In the genomic region with DNA sequence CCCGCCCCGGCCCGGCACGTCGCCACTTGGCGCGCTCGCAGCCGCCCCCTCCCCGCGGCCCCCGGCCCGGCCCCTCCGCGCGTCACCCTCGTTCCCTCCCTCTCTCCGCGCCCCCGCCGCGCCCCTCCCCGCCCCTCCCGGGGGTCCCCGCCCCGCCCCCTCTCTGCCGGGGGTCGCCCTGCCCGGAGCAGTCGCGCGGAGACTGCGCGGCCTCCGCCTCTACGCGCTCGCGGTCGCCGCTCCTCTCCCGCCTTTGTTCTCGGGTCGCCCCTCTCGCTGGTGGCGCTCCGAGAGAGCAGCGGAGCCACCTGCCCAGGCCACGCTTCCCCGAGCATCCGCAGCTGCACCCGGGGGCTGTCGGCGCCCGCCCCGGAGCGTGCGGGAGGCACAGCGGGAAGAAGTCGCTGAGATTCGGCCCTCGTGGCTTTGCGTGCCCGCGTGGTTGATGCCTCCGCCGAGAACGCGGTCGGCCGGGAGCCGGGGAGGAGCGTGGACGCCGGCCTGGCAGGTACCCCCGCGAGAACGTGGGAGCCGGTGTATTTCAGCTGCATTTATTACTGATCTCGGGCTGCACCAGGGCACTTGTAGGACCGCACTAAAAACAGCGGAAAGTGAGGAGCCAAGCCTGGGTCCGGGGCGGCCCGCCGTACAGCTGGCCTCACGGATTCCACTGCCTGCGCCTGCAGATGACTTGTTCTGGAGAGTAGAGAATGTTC, we compare ENCODE assay signal across 8 cellular contexts. TPM values are rescaled to one million over a fixed set of nuclear protein-coding genes. Genes with fewer than 3 reads are reported as not detected.
A peak's percentile ranks its signal among the peaks of the same experiment; 100 is the strongest.
DNase-seq lines count a peak whose midpoint lies in the region; ATAC-seq, FAIRE-seq and TF ChIP-seq lines count a peak whose summit lies in the region.

No MANE protein-coding gene starts in this region.

- no peak for TF ChIP-seq CTCF in SU-DHL-6 (IDR thresholded peaks at IDR 0.05; ENCODE audit: insufficient read depth, low read length, poor library complexity, severe bottlenecking)
- no peak for TF ChIP-seq CTCF in prostate gland (IDR thresholded peaks at IDR 0.05)

- H3F3A ChIP-seq in SU-DHL-6 (ENCODE audit: insufficient read depth) = peaks cover 34% of the 10 kb centered on the region

- H4K20me1 ChIP-seq in SU-DHL-6 (ENCODE audit: low read depth, low read length) = peaks cover 21% of the 10 kb centered on the region

- H3K9me3 ChIP-seq in SU-DHL-6 (ENCODE audit: insufficient read depth, low read length) (no peaks in the 10 kb centered on the region), adipocyte (ENCODE audit: control insufficient read depth, low read length) (no peaks in the 10 kb centered on the region), prostate gland (no peaks in the 10 kb centered on the region), aorta (ENCODE audit: control insufficient read depth, low read length) (no peaks in the 10 kb centered on the region)

- H3K9me2 ChIP-seq in SU-DHL-6 (replicated peaks; ENCODE audit: insufficient read depth, low read length) = no peaks in the 10 kb centered on the region

- peak; percentile 57 for DNase-seq in COR-L47 (lab: John Stamatoyannopoulos, UW)
- DNase-seq in HTR-8/SVneo (ENCODE audit: insufficient read length, low spot score) = peak; percentile 21
- DNase-seq in adipocyte (ENCODE audit: low read depth) = peak; percentile 65
- DNase-seq in left cardiac atrium = peak; percentile 54
- DNase-seq in prostate gland (ENCODE audit: low spot score) = peak; percentile 40
- DNase-seq in aorta = peak; percentile 65 to 87

- H3K27me3 ChIP-seq in SU-DHL-6 (ENCODE audit: low read length) (no peaks in the 10 kb centered on the region), adipocyte (replicated peaks; ENCODE audit: control insufficient read depth, insufficient read depth, low read length) (no peaks in the 10 kb centered on the region), prostate gland (replicated peaks; ENCODE audit: insufficient read depth) (no peaks in the 10 kb centered on the region), aorta (ENCODE audit: control insufficient read depth in 1 of 2, insufficient read depth in 2 of 2, low read length in 1 of 2) (no peaks in the 10 kb centered on the region)

- H3K9ac ChIP-seq in SU-DHL-6 (ENCODE audit: low read length) = peak overlapping the region; percentile 71
- peak overlapping the region; percentile 62 for H3K9ac ChIP-seq in adipocyte (ENCODE audit: low read length)

- H3K79me2 ChIP-seq in SU-DHL-6 (ENCODE audit: insufficient read depth, low read length) = peaks cover 37% of the 10 kb centered on the region

- H3K27ac ChIP-seq in SU-DHL-6 (ENCODE audit: low read depth, low read length) (no peak overlapping the region), prostate gland (peak overlapping the region; percentile 87 to 92), aorta (ENCODE audit: low read depth in 1 of 2, low read length in 2 of 2) (peak overlapping the region; percentile 94 to 99)

- ATAC-seq in GM19452 (IDR thresholded peaks at IDR 0.05; ENCODE audit: unreplicated experiment) (peak; percentile 32), left cardiac atrium (peak; percentile 33 to 64), aorta (ENCODE audit: low FRiP score) (peak; percentile 67)

- peak; percentile 6 for TF ChIP-seq POLR2A in prostate gland (IDR thresholded peaks at IDR 0.05)

- H3K4me2 ChIP-seq in SU-DHL-6 (ENCODE audit: low read depth, low read length, poor library complexity, severe bottlenecking) = peak overlapping the region; percentile 61

- intact Hi-C loops in left cardiac atrium (cut with DNase I) (loop anchor here in 1 of 2 donors (2.0 kb wide), 1 partner anchor 26 kb away; a partner anchor contains a TSS), prostate gland (cut with DNase I) (loop anchor here (1.0 kb wide), 1 partner anchor 22 kb away; a partner anchor contains a TSS), aorta (cut with DNase I) (no loop called here)

- no peaks in the 10 kb centered on the region for H3K36me3 ChIP-seq in SU-DHL-6 (ENCODE audit: low read length)
- no peaks in the 10 kb centered on the region for H3K36me3 ChIP-seq in adipocyte (ENCODE audit: control insufficient read depth, insufficient read depth, low read length, severe bottlenecking)
- H3K36me3 ChIP-seq in prostate gland = no peaks in the 10 kb centered on the region
- H3K36me3 ChIP-seq in aorta (ENCODE audit: control insufficient read depth in 1 of 2, insufficient read depth in 2 of 2, low read length in 1 of 2) = no peaks in the 10 kb centered on the region

- peak overlapping the region; percentile 90 for H2AFZ ChIP-seq in SU-DHL-6 (ENCODE audit: low read depth, low read length, severe bottlenecking)

- H3K4me3 ChIP-seq in SU-DHL-6 (ENCODE audit: insufficient read depth, low read length, poor library complexity, severe bottlenecking) = peak overlapping the region; percentile 77
- H3K4me3 ChIP-seq in adipocyte (ENCODE audit: low read length) = peak overlapping the region; percentile 80
- H3K4me3 ChIP-seq in prostate gland = peak overlapping the region; percentile 63 to 80
- peak overlapping the region; percentile 43 to 97 for H3K4me3 ChIP-seq in aorta (ENCODE audit: low read length in 2 of 2)

- 2% methylated on average over 43 of the region's 88 CpGs for WGBS in prostate gland
- 0 to 1% methylated on average over 46 to 88 of the region's 88 CpGs for WGBS in aorta, 2 donors

- no peak for FAIRE-seq in HTR-8/SVneo (lab: Jason Lieb, UNC)

- H3K4me1 ChIP-seq in adipocyte (ENCODE audit: control insufficient read depth, insufficient read depth, low read length) = peaks cover 18% of the 10 kb centered on the region
- peaks cover 9% of the 10 kb centered on the region for H3K4me1 ChIP-seq in prostate gland (replicated peaks)
- H3K4me1 ChIP-seq in aorta (ENCODE audit: control insufficient read depth in 1 of 2, insufficient read depth in 2 of 2, low read length in 2 of 2) = no peaks in the 10 kb centered on the region

RNA-seq across cellular contexts. Expression of a gene that starts 0.4 kb away (rescaled TPM):
- 10 to 100 TPM; 49.7 to 59.0 TPM for total RNA-seq in left cardiac atrium
- total RNA-seq in prostate gland = 10 to 100 TPM; 45.9 to 50.4 TPM
- 10 to 100 TPM; 59.4 to 59.8 TPM for total RNA-seq in aorta
- polyA plus RNA-seq in aorta = 10 to 100 TPM; 49.9 to 54.3 TPM

RNA-seq across cellular contexts. Expression of a gene that starts 22.8 kb away (rescaled TPM):
- total RNA-seq in left cardiac atrium (10 to 100 TPM; 17.8 to 18.6 TPM), prostate gland (10 to 100 TPM; 23.6 to 41.8 TPM), aorta (10 to 100 TPM; 18.3 to 20.6 TPM)
- 1 to 10 TPM; 7.9 to 9.0 TPM for polyA plus RNA-seq in aorta

RNA-seq across cellular contexts. Expression of a gene that starts 22.9 kb away (rescaled TPM):
- 10 to 100 TPM; 12.3 to 12.9 TPM for total RNA-seq in left cardiac atrium
- 10 to 100 TPM; 17.8 to 53.1 TPM for total RNA-seq in prostate gland
- 10 to 100 TPM; 30.0 to 50.7 TPM for total RNA-seq in aorta
- polyA plus RNA-seq in aorta = 10 to 100 TPM in 1 of 2 donors, 1 to 10 TPM in 1; 4.5 to 58.7 TPM

RNA-seq across cellular contexts. Expression of a gene that starts 26.7 kb away (rescaled TPM):
- 1 to 10 TPM in 1 of 2 donors, under 1 TPM in 1; 0.59 to 1.1 TPM for total RNA-seq in left cardiac atrium
- total RNA-seq in prostate gland = 1 to 10 TPM; 2.2 to 7.2 TPM
- 1 to 10 TPM; 1.2 to 2.8 TPM for total RNA-seq in aorta
- 1 to 10 TPM; 1.6 to 1.9 TPM for polyA plus RNA-seq in aorta

RNA-seq across cellular contexts. Expression of a gene that starts 26.7 kb away (rescaled TPM):
- total RNA-seq in left cardiac atrium (10 to 100 TPM; 10.5 to 11.3 TPM), prostate gland (10 to 100 TPM; 23.7 to 33.2 TPM), aorta (10 to 100 TPM; 15.0 to 29.3 TPM)
- polyA plus RNA-seq in aorta = 10 to 100 TPM; 10.3 to 72.8 TPM

Comparison
In these comparisons a context has a peak if more than half of its experiments do, and no peak if none do; other contexts are left out.
1. DNase-seq: peak in every context shown above with its lines; median percentile 76 in aorta; 65 in adipocyte; 57 in COR-L47; 54 in left cardiac atrium; 40 in prostate gland; 21 in HTR-8/SVneo.